Comparison of ENCODE assay signal across 1 cellular context in the genomic region with DNA sequence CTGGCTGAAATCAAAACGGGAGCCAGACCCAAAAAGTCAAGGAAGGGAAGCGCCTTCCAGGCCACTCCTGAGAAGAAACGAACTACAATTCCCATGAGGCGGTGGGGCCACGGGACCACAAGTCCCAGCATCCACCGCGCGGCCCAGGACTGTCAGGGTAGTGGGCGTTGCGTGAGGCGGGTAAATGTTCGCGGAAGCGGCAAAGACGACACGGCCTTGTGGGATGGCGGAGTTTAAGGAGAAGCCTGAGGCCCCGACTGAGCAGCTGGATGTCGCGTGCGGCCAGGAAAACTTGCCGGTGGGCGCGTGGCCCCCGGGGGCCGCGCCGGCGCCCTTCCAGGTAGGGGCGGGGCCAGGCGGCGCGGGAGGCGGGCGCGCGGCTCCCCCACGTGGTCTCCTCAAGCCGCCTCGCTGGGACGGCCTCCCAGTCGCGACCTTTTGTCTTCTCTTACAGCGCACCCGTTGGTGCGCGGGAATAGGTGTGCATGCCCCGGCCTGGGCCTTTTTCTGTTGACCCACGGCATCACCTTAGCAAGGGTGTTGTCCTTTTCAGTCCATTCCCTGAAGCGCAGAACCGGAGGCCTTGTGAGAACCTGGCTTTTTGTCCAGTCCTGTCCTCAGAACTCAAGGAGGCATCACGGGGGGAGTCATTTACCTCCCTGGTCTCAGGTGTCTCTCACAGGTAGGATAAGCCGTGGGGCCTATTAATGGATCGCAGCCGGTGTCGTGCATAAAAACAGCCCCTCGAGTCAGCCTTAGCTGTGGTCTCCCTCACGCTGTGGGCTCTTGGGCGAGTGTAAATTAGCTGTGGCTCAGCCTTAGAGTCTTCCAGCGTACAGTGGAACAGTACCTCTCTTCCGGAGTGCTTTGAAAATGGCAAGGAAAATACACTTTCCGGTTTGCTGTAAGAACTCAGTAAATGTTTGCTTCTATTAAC.
A peak's percentile ranks its signal among the peaks of the same experiment; 100 is the strongest.
TF ChIP-seq lines count a peak whose summit lies in the region.

A gene (plus strand): TSS at position 183 of the 937 bp plus-strand sequence. CDS start 2 bp downstream, at position 185.

TF ChIP-seq in GM12878, 131 proteins besides CTCF, POLR2A, EP300 and RAD21 (continued from another document):
- TF ChIP-seq, protein P1, sequence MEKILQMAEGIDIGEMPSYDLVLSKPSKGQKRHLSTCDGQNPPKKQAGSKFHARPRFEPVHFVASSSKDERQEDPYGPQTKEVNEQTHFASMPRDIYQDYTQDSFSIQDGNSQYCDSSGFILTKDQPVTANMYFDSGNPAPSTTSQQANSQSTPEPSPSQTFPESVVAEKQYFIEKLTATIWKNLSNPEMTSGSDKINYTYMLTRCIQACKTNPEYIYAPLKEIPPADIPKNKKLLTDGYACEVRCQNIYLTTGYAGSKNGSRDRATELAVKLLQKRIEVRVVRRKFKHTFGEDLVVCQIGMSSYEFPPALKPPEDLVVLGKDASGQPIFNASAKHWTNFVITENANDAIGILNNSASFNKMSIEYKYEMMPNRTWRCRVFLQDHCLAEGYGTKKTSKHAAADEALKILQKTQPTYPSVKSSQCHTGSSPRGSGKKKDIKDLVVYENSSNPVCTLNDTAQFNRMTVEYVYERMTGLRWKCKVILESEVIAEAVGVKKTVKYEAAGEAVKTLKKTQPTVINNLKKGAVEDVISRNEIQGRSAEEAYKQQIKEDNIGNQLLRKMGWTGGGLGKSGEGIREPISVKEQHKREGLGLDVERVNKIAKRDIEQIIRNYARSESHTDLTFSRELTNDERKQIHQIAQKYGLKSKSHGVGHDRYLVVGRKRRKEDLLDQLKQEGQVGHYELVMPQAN (conservative IDR thresholded peaks at IDR 0.05) = peak; percentile 73
- TF ChIP-seq KLF5 (IDR thresholded peaks at IDR 0.05; ENCODE audit: partially characterized antibody) (peak; percentile 95), JUNB (IDR thresholded peaks at IDR 0.05) (no peak), SPI1 (IDR thresholded peaks at IDR 0.05; ENCODE audit: borderline replicate concordance, insufficient read depth, low read depth, low read length) (no peak), GATAD2B (conservative IDR thresholded peaks at IDR 0.05; ENCODE audit: low read depth) (peak; percentile 68), SMAD1 (IDR thresholded peaks at IDR 0.05; ENCODE audit: low read depth, partially characterized antibody) (no peak), ZZZ3 (IDR thresholded peaks at IDR 0.05; ENCODE audit: control insufficient read depth, insufficient read length, low read depth) (no peak), POU2F2 (IDR thresholded peaks at IDR 0.05; ENCODE audit: borderline replicate concordance, low read depth, low read length) (peak; percentile 69; the same call in 1 of the 3 replicates)
- TF ChIP-seq, protein P2, sequence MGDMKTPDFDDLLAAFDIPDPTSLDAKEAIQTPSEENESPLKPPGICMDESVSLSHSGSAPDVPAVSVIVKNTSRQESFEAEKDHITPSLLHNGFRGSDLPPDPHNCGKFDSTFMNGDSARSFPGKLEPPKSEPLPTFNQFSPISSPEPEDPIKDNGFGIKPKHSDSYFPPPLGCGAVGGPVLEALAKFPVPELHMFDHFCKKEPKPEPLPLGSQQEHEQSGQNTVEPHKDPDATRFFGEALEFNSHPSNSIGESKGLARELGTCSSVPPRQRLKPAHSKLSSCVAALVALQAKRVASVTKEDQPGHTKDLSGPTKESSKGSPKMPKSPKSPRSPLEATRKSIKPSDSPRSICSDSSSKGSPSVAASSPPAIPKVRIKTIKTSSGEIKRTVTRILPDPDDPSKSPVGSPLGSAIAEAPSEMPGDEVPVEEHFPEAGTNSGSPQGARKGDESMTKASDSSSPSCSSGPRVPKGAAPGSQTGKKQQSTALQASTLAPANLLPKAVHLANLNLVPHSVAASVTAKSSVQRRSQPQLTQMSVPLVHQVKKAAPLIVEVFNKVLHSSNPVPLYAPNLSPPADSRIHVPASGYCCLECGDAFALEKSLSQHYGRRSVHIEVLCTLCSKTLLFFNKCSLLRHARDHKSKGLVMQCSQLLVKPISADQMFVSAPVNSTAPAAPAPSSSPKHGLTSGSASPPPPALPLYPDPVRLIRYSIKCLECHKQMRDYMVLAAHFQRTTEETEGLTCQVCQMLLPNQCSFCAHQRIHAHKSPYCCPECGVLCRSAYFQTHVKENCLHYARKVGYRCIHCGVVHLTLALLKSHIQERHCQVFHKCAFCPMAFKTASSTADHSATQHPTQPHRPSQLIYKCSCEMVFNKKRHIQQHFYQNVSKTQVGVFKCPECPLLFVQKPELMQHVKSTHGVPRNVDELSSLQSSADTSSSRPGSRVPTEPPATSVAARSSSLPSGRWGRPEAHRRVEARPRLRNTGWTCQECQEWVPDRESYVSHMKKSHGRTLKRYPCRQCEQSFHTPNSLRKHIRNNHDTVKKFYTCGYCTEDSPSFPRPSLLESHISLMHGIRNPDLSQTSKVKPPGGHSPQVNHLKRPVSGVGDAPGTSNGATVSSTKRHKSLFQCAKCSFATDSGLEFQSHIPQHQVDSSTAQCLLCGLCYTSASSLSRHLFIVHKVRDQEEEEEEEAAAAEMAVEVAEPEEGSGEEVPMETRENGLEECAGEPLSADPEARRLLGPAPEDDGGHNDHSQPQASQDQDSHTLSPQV (IDR thresholded peaks at IDR 0.05) = no peak
- TF ChIP-seq, protein P3, sequence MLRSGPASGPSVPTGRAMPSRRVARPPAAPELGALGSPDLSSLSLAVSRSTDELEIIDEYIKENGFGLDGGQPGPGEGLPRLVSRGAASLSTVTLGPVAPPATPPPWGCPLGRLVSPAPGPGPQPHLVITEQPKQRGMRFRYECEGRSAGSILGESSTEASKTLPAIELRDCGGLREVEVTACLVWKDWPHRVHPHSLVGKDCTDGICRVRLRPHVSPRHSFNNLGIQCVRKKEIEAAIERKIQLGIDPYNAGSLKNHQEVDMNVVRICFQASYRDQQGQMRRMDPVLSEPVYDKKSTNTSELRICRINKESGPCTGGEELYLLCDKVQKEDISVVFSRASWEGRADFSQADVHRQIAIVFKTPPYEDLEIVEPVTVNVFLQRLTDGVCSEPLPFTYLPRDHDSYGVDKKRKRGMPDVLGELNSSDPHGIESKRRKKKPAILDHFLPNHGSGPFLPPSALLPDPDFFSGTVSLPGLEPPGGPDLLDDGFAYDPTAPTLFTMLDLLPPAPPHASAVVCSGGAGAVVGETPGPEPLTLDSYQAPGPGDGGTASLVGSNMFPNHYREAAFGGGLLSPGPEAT (IDR thresholded peaks at IDR 0.05; ENCODE audit: low read depth) = no peak
- TF ChIP-seq, protein P4, sequence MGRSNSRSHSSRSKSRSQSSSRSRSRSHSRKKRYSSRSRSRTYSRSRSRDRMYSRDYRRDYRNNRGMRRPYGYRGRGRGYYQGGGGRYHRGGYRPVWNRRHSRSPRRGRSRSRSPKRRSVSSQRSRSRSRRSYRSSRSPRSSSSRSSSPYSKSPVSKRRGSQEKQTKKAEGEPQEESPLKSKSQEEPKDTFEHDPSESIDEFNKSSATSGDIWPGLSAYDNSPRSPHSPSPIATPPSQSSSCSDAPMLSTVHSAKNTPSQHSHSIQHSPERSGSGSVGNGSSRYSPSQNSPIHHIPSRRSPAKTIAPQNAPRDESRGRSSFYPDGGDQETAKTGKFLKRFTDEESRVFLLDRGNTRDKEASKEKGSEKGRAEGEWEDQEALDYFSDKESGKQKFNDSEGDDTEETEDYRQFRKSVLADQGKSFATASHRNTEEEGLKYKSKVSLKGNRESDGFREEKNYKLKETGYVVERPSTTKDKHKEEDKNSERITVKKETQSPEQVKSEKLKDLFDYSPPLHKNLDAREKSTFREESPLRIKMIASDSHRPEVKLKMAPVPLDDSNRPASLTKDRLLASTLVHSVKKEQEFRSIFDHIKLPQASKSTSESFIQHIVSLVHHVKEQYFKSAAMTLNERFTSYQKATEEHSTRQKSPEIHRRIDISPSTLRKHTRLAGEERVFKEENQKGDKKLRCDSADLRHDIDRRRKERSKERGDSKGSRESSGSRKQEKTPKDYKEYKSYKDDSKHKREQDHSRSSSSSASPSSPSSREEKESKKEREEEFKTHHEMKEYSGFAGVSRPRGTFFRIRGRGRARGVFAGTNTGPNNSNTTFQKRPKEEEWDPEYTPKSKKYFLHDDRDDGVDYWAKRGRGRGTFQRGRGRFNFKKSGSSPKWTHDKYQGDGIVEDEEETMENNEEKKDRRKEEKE (IDR thresholded peaks at IDR 0.05) = no peak
- TF ChIP-seq, protein P5, sequence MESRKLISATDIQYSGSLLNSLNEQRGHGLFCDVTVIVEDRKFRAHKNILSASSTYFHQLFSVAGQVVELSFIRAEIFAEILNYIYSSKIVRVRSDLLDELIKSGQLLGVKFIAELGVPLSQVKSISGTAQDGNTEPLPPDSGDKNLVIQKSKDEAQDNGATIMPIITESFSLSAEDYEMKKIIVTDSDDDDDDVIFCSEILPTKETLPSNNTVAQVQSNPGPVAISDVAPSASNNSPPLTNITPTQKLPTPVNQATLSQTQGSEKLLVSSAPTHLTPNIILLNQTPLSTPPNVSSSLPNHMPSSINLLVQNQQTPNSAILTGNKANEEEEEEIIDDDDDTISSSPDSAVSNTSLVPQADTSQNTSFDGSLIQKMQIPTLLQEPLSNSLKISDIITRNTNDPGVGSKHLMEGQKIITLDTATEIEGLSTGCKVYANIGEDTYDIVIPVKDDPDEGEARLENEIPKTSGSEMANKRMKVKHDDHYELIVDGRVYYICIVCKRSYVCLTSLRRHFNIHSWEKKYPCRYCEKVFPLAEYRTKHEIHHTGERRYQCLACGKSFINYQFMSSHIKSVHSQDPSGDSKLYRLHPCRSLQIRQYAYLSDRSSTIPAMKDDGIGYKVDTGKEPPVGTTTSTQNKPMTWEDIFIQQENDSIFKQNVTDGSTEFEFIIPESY (IDR thresholded peaks at IDR 0.05) = peak; percentile 63; the same call in 1 of the 2 replicates
